Comparison of ENCODE assay signal across 10 cellular contexts in the genomic region with DNA sequence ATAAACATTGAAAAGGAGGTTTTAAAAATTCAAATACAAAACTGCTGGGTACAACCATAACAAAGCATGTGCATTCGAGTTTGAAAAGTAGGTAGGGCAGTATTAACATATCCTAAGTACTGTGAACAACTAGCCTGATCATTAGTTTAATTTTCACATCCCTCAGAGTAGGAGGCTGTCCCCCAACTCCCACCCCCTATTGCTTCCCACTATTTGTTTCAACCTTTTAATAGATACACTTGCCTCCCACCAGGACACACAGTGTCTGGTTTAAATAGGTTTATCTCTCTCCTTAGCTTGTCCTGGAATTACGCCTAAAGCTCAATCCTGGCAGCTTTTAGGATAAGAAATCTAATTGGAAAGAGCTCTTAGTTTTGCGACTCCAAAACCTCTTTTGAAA. TPM values are rescaled to one million over a fixed set of nuclear protein-coding genes. Genes with fewer than 3 reads are reported as not detected.
A peak's percentile ranks its signal among the peaks of the same experiment; 100 is the strongest.
DNase-seq lines count a peak whose midpoint lies in the region; ATAC-seq and TF ChIP-seq lines count a peak whose summit lies in the region.
"Had no signal": no experiment of that assay in that cellular context is flagged by ENCODE, and none has a peak within 500 bp of the region (broad histone marks: within the 10 kb centered on the region; RNA-seq: fewer than 3 reads in every experiment).

No MANE protein-coding gene starts in this region.

- H2AFZ ChIP-seq in Loucy (ENCODE audit: low read length): peak overlapping the region; percentile 68; the same call in 1 of the 2 replicates

- H3K4me1 Mint-ChIP-seq in CD14-positive monocyte (peaks cover 37% of the 10 kb centered on the region), nephron (peaks cover 34% of the 10 kb centered on the region)

- peaks cover 58% of the 10 kb centered on the region for H3K4me1 ChIP-seq in Loucy (ENCODE audit: insufficient read depth, low read length, poor library complexity, severe bottlenecking)

- H3K4me3 ChIP-seq in Loucy (ENCODE audit: low read length, poor library complexity, severe bottlenecking) (peak overlapping the region; percentile 93), dorsolateral prefrontal cortex (peak overlapping the region in 56 of 59 donors; percentile 69 to 100 (median 94))

- H3K27me3 Mint-ChIP-seq in CD14-positive monocyte (ENCODE audit: low read depth in 3 of 3): no peaks in the 10 kb centered on the region
- H3K27me3 Mint-ChIP-seq in nephron (ENCODE audit: low read depth): peaks cover 35% of the 10 kb centered on the region

- DNase-seq in CD14-positive monocyte (ENCODE audit: low spot score) (no peak), dorsolateral prefrontal cortex (no peak), SIG-M5 (lab: John Stamatoyannopoulos, UW) (no peak), GM10248 (ENCODE audit: extremely low spot score) (no peak)
- DNase-seq: foreskin melanocyte, NCI-H2107 had no signal

- TF ChIP-seq CTCF in CD14-positive monocyte (IDR thresholded peaks at IDR 0.05) (no peak), Loucy (conservative IDR thresholded peaks at IDR 0.05; ENCODE audit: low read length) (no peak), dorsolateral prefrontal cortex (IDR thresholded peaks at IDR 0.05 in 54 of 56, conservative IDR thresholded peaks at IDR 0.05 in 2 of 56; ENCODE audit: low read depth in 1 of 56, partially characterized antibody in 56 of 56) (no peak), nephron (IDR thresholded peaks at IDR 0.05; ENCODE audit: unreplicated experiment in 3 of 3) (no peak), GM10248 (IDR thresholded peaks at IDR 0.05; ENCODE audit: control extremely low read depth, extremely low read depth, low read depth, missing control alignments) (no peak)

- H3K9me3 Mint-ChIP-seq in CD14-positive monocyte: peaks cover 0 to 3% (median 0%) of the 10 kb centered on the region in 7 donors
- H3K9me3 Mint-ChIP-seq in nephron: no peaks in the 10 kb centered on the region

- H3K9ac ChIP-seq in Loucy (ENCODE audit: low read depth, low read length, poor library complexity, severe bottlenecking): peak overlapping the region; percentile 95

- CTCF ChIA-PET in GM10248 (lab: Yijun Ruan, JAX): interaction anchor here (0.9 to 3.8 kb wide), 2 partner anchors 12 to 29 kb away, joined by 3 to 24 read pairs; no protein-coding TSS in a partner anchor

- peak overlapping the region in 2 of 59 donors; percentile 7 to 86 for H3K27ac ChIP-seq in dorsolateral prefrontal cortex

- no peaks in the 10 kb centered on the region for H3K9me3 ChIP-seq in Loucy (ENCODE audit: insufficient read depth, low read depth, low read length)

- H3F3A ChIP-seq in Loucy (ENCODE audit: low read depth): no peaks in the 10 kb centered on the region; the same call in 1 of the 2 replicates

- intact Hi-C loops in CD14-positive monocyte (cut with micrococcal nuclease): loop anchor here (5.0 to 10.0 kb wide), 7 partner anchors 38 to 316 kb away; a partner anchor contains a TSS
- intact Hi-C loops in dorsolateral prefrontal cortex (cut with DNase I): loop anchor here (2.0 to 10.0 kb wide), 5 partner anchors 68 to 1294 kb away; a partner anchor contains a TSS

- H3K27me3 ChIP-seq in Loucy (ENCODE audit: insufficient read depth, low read length, poor library complexity, severe bottlenecking) (no peaks in the 10 kb centered on the region), dorsolateral prefrontal cortex (no peaks in the 10 kb centered on the region)

- H3K27ac Mint-ChIP-seq in CD14-positive monocyte (peak overlapping the region in 5 of 7 donors; percentile 33 to 87 (median 85)), nephron (no peak overlapping the region)

- no peaks in the 10 kb centered on the region for H3K36me3 ChIP-seq in Loucy (ENCODE audit: insufficient read depth, low read length)

- no peaks in the 10 kb centered on the region for H3K9me2 ChIP-seq in Loucy (replicated peaks; ENCODE audit: low read depth, low read length)

- H3K4me3 Mint-ChIP-seq in CD14-positive monocyte: peak overlapping the region; percentile 98 to 99
- H3K4me3 Mint-ChIP-seq in nephron: peak overlapping the region; percentile 81 to 98 (median 83)

- peak overlapping the region; percentile 89 for H3K4me2 ChIP-seq in Loucy (ENCODE audit: low read depth, low read length, poor library complexity, severe bottlenecking)

- POLR2A ChIA-PET in GM10248 (lab: Yijun Ruan, JAX): interaction anchor here (0.6 to 1.1 kb wide), 2 partner anchors 15 to 28 kb away, joined by 7 to 8 read pairs; no protein-coding TSS in a partner anchor

- H4K20me1 ChIP-seq in Loucy (ENCODE audit: insufficient read depth, low read length, poor library complexity, severe bottlenecking): peaks cover 28% of the 10 kb centered on the region

- no peak for ATAC-seq in HG03354 (IDR thresholded peaks at IDR 0.05; ENCODE audit: poor library complexity, severe bottlenecking, unreplicated experiment)
- ATAC-seq in HG03045 (IDR thresholded peaks at IDR 0.05; ENCODE audit: unreplicated experiment): no peak

- H3K79me2 ChIP-seq in Loucy (ENCODE audit: insufficient read depth, low read length): peaks cover 91% of the 10 kb centered on the region

- peaks cover 0 to 2% of the 10 kb centered on the region in 2 donors for H3K36me3 Mint-ChIP-seq in CD14-positive monocyte
- H3K36me3 Mint-ChIP-seq in nephron (ENCODE audit: low read depth): no peaks in the 10 kb centered on the region

RNA-seq across cellular contexts. Expression of a gene that starts 2.1 kb away (rescaled TPM):
- polyA plus RNA-seq in CD14-positive monocyte: 10 to 100 TPM; 19.7 to 58.3 TPM
- total RNA-seq in dorsolateral prefrontal cortex: 100 to 1,000 TPM in 1 of 120 experiments, 10 to 100 TPM in 119; 47.3 to 103 (median 73.3) TPM

RNA-seq across cellular contexts. Expression of a gene that starts 5.8 kb away (rescaled TPM):
- polyA plus RNA-seq in CD14-positive monocyte: 1 to 10 TPM; 8.2 to 9.1 TPM
- total RNA-seq in dorsolateral prefrontal cortex: 10 to 100 TPM; 27.0 to 62.6 (median 45.6) TPM

Comparison
In these comparisons a context has a peak if more than half of its experiments do, and no peak if none do; other contexts are left out.
1. H3K27ac Mint-ChIP-seq: peak in CD14-positive monocyte (5 of 7); none in nephron (0 of 3).